ENCODE assay signal across 27 cellular contexts in the genomic region with DNA sequence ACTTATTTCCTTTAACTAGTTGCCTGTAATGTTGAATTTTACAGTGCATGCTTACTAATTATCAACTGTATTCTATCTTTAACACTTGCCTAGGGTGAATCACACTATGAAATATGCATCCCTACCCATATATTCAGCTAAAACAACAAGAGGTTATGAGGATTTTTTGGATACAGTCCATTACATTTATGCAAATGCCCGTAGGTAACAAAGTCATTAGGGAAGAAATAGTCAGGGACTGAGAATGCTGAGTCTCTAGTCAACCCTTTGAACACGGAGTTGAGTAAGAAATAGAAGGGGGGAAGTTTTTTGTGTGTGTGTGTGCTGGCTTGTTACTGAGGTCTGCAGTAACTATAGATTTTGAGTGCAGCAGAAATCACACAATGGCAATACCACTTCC. TPM values are rescaled to one million over a fixed set of nuclear protein-coding genes. Genes with fewer than 3 reads are reported as not detected.
DNase-seq lines count a peak whose midpoint lies in the region; ATAC-seq and TF ChIP-seq lines count a peak whose summit lies in the region.
"Had no signal": no experiment of that assay in that cellular context is flagged by ENCODE, and none has a peak within 500 bp of the region (broad histone marks: within the 10 kb centered on the region; RNA-seq: fewer than 3 reads in every experiment).

No MANE protein-coding gene starts in this region.

- H2AFZ ChIP-seq in PC-9 (no peak overlapping the region), OCI-LY7 (ENCODE audit: low read length) (no peak overlapping the region), neuronal stem cell (ENCODE audit: low read length) (no peak overlapping the region)

- H3K18ac ChIP-seq in neuronal stem cell (ENCODE audit: low read length) = no peak overlapping the region

- intact Hi-C loops in PC-9 (cut with micrococcal nuclease; ENCODE audit: unreplicated experiment) (no loop called here), OCI-LY7 (cut with micrococcal nuclease; ENCODE audit: unreplicated experiment) (no loop called here)

- no peak overlapping the region for H4K8ac ChIP-seq in neuronal stem cell (ENCODE audit: low read depth, low read length)

- ATAC-seq in HG02623 (IDR thresholded peaks at IDR 0.05; ENCODE audit: unreplicated experiment) = no peak
- ATAC-seq: activated T-cell treated with anti-CD3 and anti-CD28 coated beads, Interleukin-2, amount 50 U/mL, for 4 hours; natural killer cell; T-helper 17 cell; WTC11 had no signal

- H2BK12ac ChIP-seq in neuronal stem cell (ENCODE audit: low read length) = no peak overlapping the region

- H3K9me3 Mint-ChIP-seq in osteocyte (ENCODE audit: unreplicated experiment) = peaks cover 13% of the 10 kb centered on the region
- H3K9me3 Mint-ChIP-seq: activated CD4-positive, alpha-beta memory T cell treated with anti-CD3 and anti-CD28 coated beads, Interleukin-2, amount 10 ng/mL, durations not matched to agents 7 days and 5 days; activated T-cell treated with anti-CD3 and anti-CD28 coated beads, Interleukin-2, amount 50 U/mL, for 4 hours; memory B cell; natural killer cell; WTC11 had no signal

- H2BK120ac ChIP-seq in neuronal stem cell (ENCODE audit: low read depth, low read length) = no peak overlapping the region

- H3K14ac ChIP-seq in neuronal stem cell (ENCODE audit: low read length) = no peak overlapping the region

- no peak overlapping the region for H2BK15ac ChIP-seq in neuronal stem cell (ENCODE audit: low read length)

- H3K4me1 Mint-ChIP-seq in osteocyte (ENCODE audit: unreplicated experiment) = peaks cover 33% of the 10 kb centered on the region
- H3K4me1 Mint-ChIP-seq: activated CD4-positive, alpha-beta memory T cell treated with anti-CD3 and anti-CD28 coated beads, Interleukin-2, amount 10 ng/mL, durations not matched to agents 7 days and 5 days; memory B cell; natural killer cell; T-helper 17 cell; WTC11 had no signal

- no peak overlapping the region for H3K4me3 Mint-ChIP-seq in osteocyte (ENCODE audit: unreplicated experiment)
- H3K4me3 Mint-ChIP-seq: activated CD4-positive, alpha-beta memory T cell treated with anti-CD3 and anti-CD28 coated beads, Interleukin-2, amount 10 ng/mL, durations not matched to agents 7 days and 5 days; activated T-cell treated with anti-CD3 and anti-CD28 coated beads, Interleukin-2, amount 50 U/mL, for 4 hours; memory B cell; natural killer cell; T-helper 17 cell; WTC11 had no signal

- H3K9me2 ChIP-seq in PC-9 (ENCODE audit: insufficient read depth) = no peaks in the 10 kb centered on the region
- no peaks in the 10 kb centered on the region for H3K9me2 ChIP-seq in OCI-LY7 (ENCODE audit: insufficient read depth, low read length)

- H2AK5ac ChIP-seq in neuronal stem cell (ENCODE audit: low read depth, low read length) = no peak overlapping the region

- DNase-seq in ELR (ENCODE audit: low read depth) = peak; percentile 61
- peak; percentile 3 to 83 for DNase-seq in PC-9
- DNase-seq in epithelial cell of proximal tubule (ENCODE audit: low read depth) = peak; percentile 25
- DNase-seq in osteocyte (ENCODE audit: extremely low spot score, unreplicated experiment) = no peak
- no peak for DNase-seq in OCI-LY7 (ENCODE audit: low spot score)
- no peak for DNase-seq in effector memory CD4-positive, alpha-beta T cell
- no peak for DNase-seq in neuronal stem cell (ENCODE audit: low spot score)
- DNase-seq: activated CD4-positive, alpha-beta memory T cell treated with anti-CD3 and anti-CD28 coated beads, Interleukin-2, amount 10 ng/mL, durations not matched to agents 7 days and 5 days; activated naive CD4-positive, alpha-beta T cell treated with anti-CD3 and anti-CD28 coated beads, Interleukin-2, amount 50 U/mL, for 16 hours; activated T-cell treated with anti-CD3 and anti-CD28 coated beads, Interleukin-2, amount 50 U/mL, for 4 hours; Calu3; dorsolateral prefrontal cortex; esophagus squamous epithelium; GDM1; islet precursor cell; natural killer cell; NCI-H146; NCI-H446; SHP77 treated with DMSO at 0.1 percent for 48 hours; spleen; T-helper 17 cell had no signal

- H4K20me1 ChIP-seq in PC-9 (ENCODE audit: insufficient read depth) = no peaks in the 10 kb centered on the region
- H4K20me1 ChIP-seq in OCI-LY7 (ENCODE audit: insufficient read depth, low read length) = no peaks in the 10 kb centered on the region

- H3K27me3 Mint-ChIP-seq in osteocyte (ENCODE audit: unreplicated experiment) = no peaks in the 10 kb centered on the region
- H3K27me3 Mint-ChIP-seq: activated CD4-positive, alpha-beta memory T cell treated with anti-CD3 and anti-CD28 coated beads, Interleukin-2, amount 10 ng/mL, durations not matched to agents 7 days and 5 days; memory B cell; T-helper 17 cell had no signal

- no peak for TF ChIP-seq CTCF in PC-9 (conservative IDR thresholded peaks at IDR 0.05)
- no peak for TF ChIP-seq CTCF in epithelial cell of proximal tubule (conservative IDR thresholded peaks at IDR 0.05; ENCODE audit: low read depth, low read length)
- no peak for TF ChIP-seq CTCF in osteocyte (IDR thresholded peaks at IDR 0.05)
- no peak for TF ChIP-seq CTCF in OCI-LY7 (conservative IDR thresholded peaks at IDR 0.05; ENCODE audit: low read length)

- H3K4me3 ChIP-seq in PC-9 (no peak overlapping the region), epithelial cell of proximal tubule (ENCODE audit: low read depth, low read length) (no peak overlapping the region), OCI-LY7 (ENCODE audit: low read depth, low read length, poor library complexity, severe bottlenecking) (no peak overlapping the region), neuronal stem cell (ENCODE audit: low read length in 2 of 2) (no peak overlapping the region)
- H3K4me3 ChIP-seq in effector memory CD4-positive, alpha-beta T cell (ENCODE audit: insufficient read depth, low read depth, low read length, poor library complexity, severe bottlenecking) = no peak overlapping the region
- H3K4me3 ChIP-seq: dorsolateral prefrontal cortex, esophagus squamous epithelium, prostate gland, spleen, suprapubic skin had no signal

- no peak overlapping the region for H3K9ac ChIP-seq in neuronal stem cell (ENCODE audit: low read depth, low read length, poor library complexity)

- WGBS in neuronal stem cell (ENCODE audit: extremely low coverage in 2 of 2, insufficient read length in 2 of 2, insufficient replicate concordance in 1 of 2), 2 donors = no CpG with 5 or more reads among the region's 2 CpGs

- no peaks in the 10 kb centered on the region for H3K36me3 ChIP-seq in PC-9 (ENCODE audit: low read depth)
- no peaks in the 10 kb centered on the region for H3K36me3 ChIP-seq in OCI-LY7 (ENCODE audit: insufficient read depth, low read length)
- H3K36me3 ChIP-seq in effector memory CD4-positive, alpha-beta T cell (ENCODE audit: control insufficient read depth, insufficient read depth, low read length) = no peaks in the 10 kb centered on the region
- no peaks in the 10 kb centered on the region for H3K36me3 ChIP-seq in neuronal stem cell (replicated peaks in 1 of 2; ENCODE audit: control insufficient read depth in 2 of 2, insufficient read depth in 2 of 2, low read length in 2 of 2)
- H3K36me3 ChIP-seq: esophagus squamous epithelium, prostate gland, spleen, suprapubic skin had no signal

- no peak overlapping the region for H3K23ac ChIP-seq in neuronal stem cell (ENCODE audit: low read depth, low read length, poor library complexity)

- H3K4me1 ChIP-seq in PC-9 (replicated peaks; ENCODE audit: insufficient read depth) (peaks cover 16% of the 10 kb centered on the region), OCI-LY7 (ENCODE audit: insufficient read depth, low read length, poor library complexity, severe bottlenecking) (no peaks in the 10 kb centered on the region), neuronal stem cell (ENCODE audit: control insufficient read depth in 2 of 2, insufficient read depth in 1 of 2, low read depth in 1 of 2, low read length in 2 of 2) (no peaks in the 10 kb centered on the region)
- no peaks in the 10 kb centered on the region for H3K4me1 ChIP-seq in effector memory CD4-positive, alpha-beta T cell (ENCODE audit: control insufficient read depth, insufficient read depth, low read length, poor library complexity, severe bottlenecking)
- H3K4me1 ChIP-seq: esophagus squamous epithelium, prostate gland, spleen, suprapubic skin had no signal

- H3K27me3 ChIP-seq in PC-9 (ENCODE audit: insufficient read depth, low read depth) = no peaks in the 10 kb centered on the region
- H3K27me3 ChIP-seq in effector memory CD4-positive, alpha-beta T cell (replicated peaks; ENCODE audit: control insufficient read depth, insufficient read depth, low read length, poor library complexity, severe bottlenecking) = no peaks in the 10 kb centered on the region
- H3K27me3 ChIP-seq in neuronal stem cell (ENCODE audit: control insufficient read depth in 3 of 3, insufficient read depth in 3 of 3, low read depth in 1 of 3, low read length in 3 of 3) = no peaks in the 10 kb centered on the region
- H3K27me3 ChIP-seq: esophagus squamous epithelium, spleen, suprapubic skin had no signal

- H3K9me3 ChIP-seq in PC-9 (ENCODE audit: insufficient read depth, low read depth) = no peaks in the 10 kb centered on the region
- no peaks in the 10 kb centered on the region for H3K9me3 ChIP-seq in OCI-LY7 (ENCODE audit: low read length)
- H3K9me3 ChIP-seq in effector memory CD4-positive, alpha-beta T cell (ENCODE audit: control insufficient read depth, low read length) = no peaks in the 10 kb centered on the region
- no peaks in the 10 kb centered on the region for H3K9me3 ChIP-seq in neuronal stem cell (replicated peaks in 1 of 2; ENCODE audit: control insufficient read depth in 2 of 2, insufficient read depth in 1 of 2, low read depth in 1 of 2, low read length in 2 of 2)
- H3K9me3 ChIP-seq: esophagus squamous epithelium, prostate gland, suprapubic skin had no signal

- H3K4ac ChIP-seq in neuronal stem cell (ENCODE audit: low read length) = no peak overlapping the region

- H3K79me1 ChIP-seq in neuronal stem cell (ENCODE audit: low read depth, low read length) = no peaks in the 10 kb centered on the region

- H4K91ac ChIP-seq in neuronal stem cell (ENCODE audit: low read depth, low read length, poor library complexity) = no peak overlapping the region

- H3K36me3 Mint-ChIP-seq in osteocyte (ENCODE audit: unreplicated experiment) = no peaks in the 10 kb centered on the region
- H3K36me3 Mint-ChIP-seq: memory B cell, natural killer cell, WTC11 had no signal

- H2BK5ac ChIP-seq in neuronal stem cell (ENCODE audit: low read length) = no peak overlapping the region

- H3K79me2 ChIP-seq in PC-9 (ENCODE audit: low read depth) = no peaks in the 10 kb centered on the region
- H3K79me2 ChIP-seq in OCI-LY7 (ENCODE audit: insufficient read depth, low read depth, low read length) = no peaks in the 10 kb centered on the region

- H3F3A ChIP-seq in PC-9 (ENCODE audit: insufficient read depth, low read depth) = 0 out of 2 replicates have a peak, but pooled peaks cover 5% of the 10 kb centered on the region

- CTCF ChIA-PET in PC-9 (lab: Charles Lee) = no interaction called here
- CTCF ChIA-PET in OCI-LY7 (lab: Charles Lee; ENCODE audit: unreplicated experiment) = no interaction called here

- POLR2A ChIA-PET in PC-9 (lab: Charles Lee; ENCODE audit: unreplicated experiment) (no interaction called here), OCI-LY7 (lab: Charles Lee) (interaction anchor here (0.5 kb wide), 1 partner anchor 1323 kb away, joined by 4 read pairs; no protein-coding TSS in a partner anchor)

- peak overlapping the region; percentile 34; the same call in 1 of the 2 replicates for H3K4me2 ChIP-seq in PC-9
- no peak overlapping the region for H3K4me2 ChIP-seq in OCI-LY7 (ENCODE audit: low read length)
- no peak overlapping the region for H3K4me2 ChIP-seq in neuronal stem cell (ENCODE audit: insufficient read depth, low read length, poor library complexity, severe bottlenecking)

- BruUV-seq in PC-9 (replicated peaks; lab: Mats Ljungman, UMichigan) (no TSS peak), OCI-LY7 (replicated peaks; lab: Mats Ljungman, UMichigan) (no TSS peak)

- peak overlapping the region; percentile 56 for H3K27ac ChIP-seq in PC-9
- no peak overlapping the region for H3K27ac ChIP-seq in OCI-LY7 (ENCODE audit: low read depth, low read length, poor library complexity, severe bottlenecking)
- H3K27ac ChIP-seq in effector memory CD4-positive, alpha-beta T cell (ENCODE audit: insufficient read depth, low read length, poor library complexity, severe bottlenecking) = no peak overlapping the region
- H3K27ac ChIP-seq in neuronal stem cell (replicated peaks; ENCODE audit: low read length) = no peak overlapping the region
- H3K27ac ChIP-seq: dorsolateral prefrontal cortex, esophagus squamous epithelium, prostate gland, spleen, suprapubic skin had no signal

- peak overlapping the region; percentile 66 for H3K27ac Mint-ChIP-seq in osteocyte (ENCODE audit: unreplicated experiment)
- H3K27ac Mint-ChIP-seq: activated CD4-positive, alpha-beta memory T cell treated with anti-CD3 and anti-CD28 coated beads, Interleukin-2, amount 10 ng/mL, durations not matched to agents 7 days and 5 days; memory B cell; natural killer cell; T-helper 17 cell; WTC11 had no signal

RNA-seq across cellular contexts. Expression of gene CBLL2, which starts 26.1 kb away (rescaled TPM):
- total RNA-seq in PC-9 (2021) = not detected in 2 replicates
- not detected in 2 replicates for total RNA-seq in epithelial cell of proximal tubule
- total RNA-seq in osteocyte = not detected in 2 replicates
- total RNA-seq in OCI-LY7 (2014; rRNA removed; shearing (Covaris generic)) = not detected in 2 replicates
- total RNA-seq in OCI-LY7 (2022) = not detected in 2 replicates
- not detected for polyA plus RNA-seq in neuronal stem cell (2013, experiment 1 of 2)
- not detected for polyA plus RNA-seq in neuronal stem cell (2013, experiment 2 of 2)
- total RNA-seq: activated CD4-positive, alpha-beta memory T cell treated with anti-CD3 and anti-CD28 coated beads, Interleukin-2, amount 10 ng/mL, durations not matched to agents 7 days and 5 days; activated T-cell treated with anti-CD3 and anti-CD28 coated beads, Interleukin-2, amount 50 U/mL, for 4 hours; Calu3; esophagus squamous epithelium; natural killer cell; spleen; suprapubic skin; T-helper 17 cell; WTC11 had no signal
- polyA plus RNA-seq: BJ, spleen had no signal

Comparison
In these comparisons a context has a peak if more than half of its experiments do, and no peak if none do; other contexts are left out.
1. DNase-seq: peak in ELR (single experiment), PC-9 (2 of 2) and epithelial cell of proximal tubule (single experiment); none in osteocyte (single experiment), OCI-LY7 (single experiment), effector memory CD4-positive, alpha-beta T cell (0 of 3) and neuronal stem cell (single experiment).